22 cellular contexts compared by ENCODE assay signal in the genomic region with DNA sequence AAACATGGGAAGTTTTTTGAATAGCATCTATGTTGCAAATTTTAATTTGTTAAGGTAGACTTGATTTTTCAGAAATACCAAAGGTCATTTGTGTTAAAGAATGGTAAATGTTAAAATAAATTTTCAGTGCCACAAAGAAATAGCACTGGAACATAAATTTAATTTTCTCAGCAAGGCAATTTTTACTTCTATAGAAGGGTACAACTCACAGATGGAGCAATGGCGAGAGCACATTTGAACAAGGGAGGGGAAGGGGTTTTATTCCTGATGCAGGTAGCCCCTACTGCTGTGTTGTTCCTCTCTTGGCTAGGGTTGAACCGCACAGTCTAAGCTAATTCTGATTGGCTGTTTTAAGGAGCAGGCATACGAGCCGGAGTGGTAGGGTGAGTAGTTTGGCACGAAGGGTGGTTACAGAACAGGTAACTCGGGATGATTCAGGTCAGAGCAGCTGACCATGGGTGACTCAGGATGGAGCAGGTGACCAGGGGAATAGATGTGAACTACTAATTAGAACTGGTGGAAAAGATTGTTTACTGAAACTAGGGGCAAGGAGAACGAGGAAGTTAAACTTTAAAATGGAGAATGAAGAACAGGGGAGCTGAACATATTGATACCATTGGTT. TPM values are rescaled to one million over a fixed set of nuclear protein-coding genes. Genes with fewer than 3 reads are reported as not detected.
DNase-seq lines count a peak whose midpoint lies in the region; ATAC-seq, FAIRE-seq and TF ChIP-seq lines count a peak whose summit lies in the region.
"Had no signal": no experiment of that assay in that cellular context is flagged by ENCODE, and none has a peak within 500 bp of the region (broad histone marks: within the 10 kb centered on the region; RNA-seq: fewer than 3 reads in every experiment).

No MANE protein-coding gene starts in this region.

- no peak overlapping the region for H3K4me2 ChIP-seq in K562 (ENCODE audit: insufficient read depth, low read length)

- H3K36me3 ChIP-seq in HEK293 (ENCODE audit: control insufficient read depth in 2 of 2, insufficient read depth in 1 of 2, low read length in 2 of 2) (no peaks in the 10 kb centered on the region), K562 (ENCODE audit: control insufficient read depth, insufficient read depth, low read length) (no peaks in the 10 kb centered on the region), tibial artery (peaks cover 0 to 3% (median 0%) of the 10 kb centered on the region in 3 donors)
- H3K36me3 ChIP-seq: BE2C, HAP-1 had no signal

- H3K9ac ChIP-seq in K562 (ENCODE audit: insufficient read depth in 1 of 2, low read depth in 2 of 2, low read length in 2 of 2) = no peak overlapping the region

- ATAC-seq in K562 = no peak
- ATAC-seq in HG02571 (IDR thresholded peaks at IDR 0.05; ENCODE audit: unreplicated experiment) = no peak

- no peak overlapping the region for H2AFZ ChIP-seq in K562 (ENCODE audit: low read depth, low read length)

- no peak for TF ChIP-seq RAD21 in K562 (CRISPR knock-in tag; conservative IDR thresholded peaks at IDR 0.05 in 1 of 2, IDR thresholded peaks at IDR 0.05 in 1 of 2)

- no peaks in the 10 kb centered on the region for H4K20me1 ChIP-seq in K562 (replicated peaks; ENCODE audit: control insufficient read depth, insufficient read depth, low read length)

- no peaks in the 10 kb centered on the region for H3K9me1 ChIP-seq in K562 (ENCODE audit: control insufficient read depth, insufficient read depth, low read length)

- no peaks in the 10 kb centered on the region for H3K27me3 ChIP-seq in K562 (ENCODE audit: control insufficient read depth in 2 of 2, insufficient read depth in 2 of 2, low read length in 2 of 2)
- no peaks in the 10 kb centered on the region for H3K27me3 ChIP-seq in tibial artery
- H3K27me3 ChIP-seq: BE2C had no signal

- WGBS in K562 (ENCODE audit: insufficient coverage, low coverage, missing lambda C conversion rate) = 39% methylated on average over 7 of the region's 7 CpGs

- no peak for FAIRE-seq in K562 (lab: Jason Lieb, UNC)
- FAIRE-seq: A204.1, GM12892, GM18507, H1, HTR-8/SVneo had no signal

- H3K9me3 ChIP-seq in HEK293 (ENCODE audit: control insufficient read depth, insufficient read depth, low read depth, low read length) = no peaks in the 10 kb centered on the region
- peaks cover 7% of the 10 kb centered on the region for H3K9me3 ChIP-seq in K562 (replicated peaks; ENCODE audit: control insufficient read depth, insufficient read depth, low read depth, low read length)
- H3K9me3 ChIP-seq in tibial artery = peaks cover 0 to 11% (median 0%) of the 10 kb centered on the region in 3 donors
- H3K9me3 ChIP-seq: BE2C had no signal

- CTCF ChIA-PET in HEK293 (lab: Yijun Ruan, JAX) (no interaction called here), K562 (lab: Yijun Ruan, JAX; ENCODE audit: low intra/inter-chr PET ratio) (no interaction called here)

- H3K27ac ChIP-seq in HEK293 (ENCODE audit: extremely low read depth, low read depth, low read length) (no peak overlapping the region), K562 (ENCODE audit: extremely low read depth, low read depth, low read length) (no peak overlapping the region), tibial artery (peak overlapping the region; percentile 54 to 68)

- no peak for TF ChIP-seq CTCF in HEK293 (tag by site-specific recombination; IDR thresholded peaks at IDR 0.05)
- no peak for TF ChIP-seq CTCF in K562 (IDR thresholded peaks at IDR 0.05 in 2 of 3, conservative IDR thresholded peaks at IDR 0.05 in 1 of 3; ENCODE audit: insufficient read depth in 2 of 3, low read depth in 1 of 3, low read length in 3 of 3)
- no peak for TF ChIP-seq CTCF in tibial artery (IDR thresholded peaks at IDR 0.05)

- H3K4me1 ChIP-seq in HEK293 (ENCODE audit: control insufficient read depth, insufficient read depth, low read length) (peaks cover 4% of the 10 kb centered on the region; the same call in 1 of the 2 replicates), K562 (replicated peaks in 1 of 2; ENCODE audit: control insufficient read depth in 2 of 2, insufficient read depth in 2 of 2, low read length in 2 of 2) (peaks cover 0 to 2% of the 10 kb centered on the region in 2 experiments; a peak in 2 of 5 replicates), tibial artery (peaks cover 0 to 30% (median 3%) of the 10 kb centered on the region in 4 donors)
- H3K4me1 ChIP-seq: BE2C, HAP-1 had no signal

- BruUV-seq in K562 (replicated peaks; lab: Mats Ljungman, UMichigan) = no TSS peak

- POLR2A ChIA-PET in HEK293 (lab: Yijun Ruan, JAX) (no interaction called here), K562 (lab: Yijun Ruan, JAX) (no interaction called here)

- DNase-seq in K562 (ENCODE audit: extremely low read depth in 1 of 4, low spot score in 3 of 4) = no peak
- peak; percentile 64 for DNase-seq in islet precursor cell
- no peak for DNase-seq in tibial artery
- no peak for DNase-seq in NAMALWA (ENCODE audit: low spot score)
- DNase-seq: ACHN; BE2C; C1 segment of cervical spinal cord; CD4-positive, CD25-positive, alpha-beta regulatory T cell; CD8-positive, alpha-beta memory T cell; DMS 273 treated with DMSO at 0.1 percent for 48 hours; DMS79; GDM1; IMR-90; KBM-7 had no signal

- in situ Hi-C loops in K562 (cut with MboI) = no loop called here

- H3K4me3 ChIP-seq in HEK293 (ENCODE audit: low read depth, low read length) (no peak overlapping the region), K562 (no peak overlapping the region), tibial artery (no peak overlapping the region)
- H3K4me3 ChIP-seq: HAP-1 had no signal

- no peak for TF ChIP-seq POLR2A in K562 (conservative IDR thresholded peaks at IDR 0.05)

- no peaks in the 10 kb centered on the region for H3K79me2 ChIP-seq in K562 (ENCODE audit: control insufficient read depth, insufficient read depth, low read length)

- intact Hi-C loops in K562 (cut with micrococcal nuclease) = no loop called here
- intact Hi-C loops in tibial artery (cut with DNase I; ENCODE audit: low total_unique reads) = no loop called here

- no peak for TF ChIP-seq EP300 in K562 (IDR thresholded peaks at IDR 0.05; ENCODE audit: low read length)

TF ChIP-seq in HEK293, 187 proteins besides CTCF, POLR2A, EP300 and RAD21:
- TF ChIP-seq SETDB1 (IDR thresholded peaks at IDR 0.05; ENCODE audit: insufficient read length, low read length) = peak; percentile 72
- TF ChIP-seq ZNF580 (tag by site-specific recombination; IDR thresholded peaks at IDR 0.05) = no peak
- TF ChIP-seq ZNF707 (tag by site-specific recombination; IDR thresholded peaks at IDR 0.05) = no peak
- TF ChIP-seq ZNF830 (tag by site-specific recombination; IDR thresholded peaks at IDR 0.05; ENCODE audit: low read depth) = no peak
- no peak for TF ChIP-seq HOXD13 (CRISPR knock-in tag; IDR thresholded peaks at IDR 0.05; ENCODE audit: borderline replicate concordance)
- no peak for TF ChIP-seq GLI4 (tag by site-specific recombination; IDR thresholded peaks at IDR 0.05)

TF ChIP-seq in K562, 482 proteins besides CTCF, POLR2A, EP300 and RAD21:
- TF ChIP-seq CBX3 (IDR thresholded peaks at IDR 0.05; ENCODE audit: borderline replicate concordance in 1 of 2, low read length in 2 of 2) (peak in 1 of 2 experiments; percentile 68; a peak in 1 of 3 replicates), ELF1 (tag; IDR thresholded peaks at IDR 0.05) (no peak), SMARCC2 (IDR thresholded peaks at IDR 0.05; ENCODE audit: low read depth) (no peak), CSDE1 (IDR thresholded peaks at IDR 0.05) (no peak)
- TF ChIP-seq, protein P1, sequence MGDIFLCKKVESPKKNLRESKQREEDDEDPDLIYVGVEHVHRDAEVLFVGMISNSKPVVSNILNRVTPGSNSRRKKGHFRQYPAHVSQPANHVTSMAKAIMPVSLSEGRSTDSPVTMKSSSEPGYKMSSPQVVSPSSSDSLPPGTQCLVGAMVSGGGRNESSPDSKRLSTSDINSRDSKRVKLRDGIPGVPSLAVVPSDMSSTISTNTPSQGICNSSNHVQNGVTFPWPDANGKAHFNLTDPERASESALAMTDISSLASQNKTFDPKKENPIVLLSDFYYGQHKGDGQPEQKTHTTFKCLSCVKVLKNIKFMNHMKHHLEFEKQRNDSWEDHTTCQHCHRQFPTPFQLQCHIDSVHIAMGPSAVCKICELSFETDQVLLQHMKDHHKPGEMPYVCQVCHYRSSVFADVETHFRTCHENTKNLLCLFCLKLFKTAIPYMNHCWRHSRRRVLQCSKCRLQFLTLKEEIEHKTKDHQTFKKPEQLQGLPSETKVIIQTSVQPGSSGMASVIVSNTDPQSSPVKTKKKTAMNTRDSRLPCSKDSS (IDR thresholded peaks at IDR 0.05; ENCODE audit: low read depth, partially characterized antibody) = peak; percentile 67

RNA-seq across cellular contexts. Expression of gene PSME4, which starts 50.1 kb away (rescaled TPM):
- total RNA-seq in K562 (2011; cell fraction: chromatin; rRNA removed; ENCODE audit: low replicate concordance) = 113 and 384 TPM in 2 replicates
- 47.2 and 70.7 TPM in 2 replicates for total RNA-seq in K562 (2011; cell fraction: nucleolus; rRNA removed)
- 126 and 172 TPM in 2 replicates for total RNA-seq in K562 (2011; cell fraction: nucleoplasm; rRNA removed)
- total RNA-seq in K562 (2014; rRNA removed) = 33.5 and 37.7 TPM in 2 replicates
- 57.3 and 62.1 TPM in 2 replicates for total RNA-seq in K562 (2014; rRNA removed; fragmentation: Illumina TruSeq; extraction: Trizol)
- 40.5 and 41.2 TPM in 2 replicates for total RNA-seq in K562 (2015; rRNA removed; fragmentation: Illumina TruSeq; extraction: Trizol)
- 67.4 and 74.0 TPM in 2 replicates for total RNA-seq in K562 (2021)
- polyA plus RNA-seq in K562 (2011; rRNA removed) = 62.6 and 77.8 TPM in 2 replicates
- 31.1 and 50.2 TPM in 2 replicates for polyA plus RNA-seq in K562 (2011; cell fraction: cytosol; rRNA removed)
- 47.7 and 75.2 TPM in 2 replicates for polyA plus RNA-seq in K562 (2011; cell fraction: nucleus; rRNA removed)
- 36.4 and 43.1 TPM in 2 replicates for polyA plus RNA-seq in K562 (2012)
- 65.2 and 71.7 TPM in 2 replicates for polyA plus RNA-seq in K562 (2014; fragmentation: Illumina TruSeq; extraction: Trizol)
- polyA plus RNA-seq in K562 (2014; fragmentation: Nextera tagmentation; extraction: Ambion mirVana) = 10 to 100 TPM; 24.3 to 33.3 TPM
- 38.6 and 38.9 TPM in 2 replicates for polyA plus RNA-seq in K562 (2014; rRNA removed)
- 151 and 174 TPM in 2 replicates for polyA minus RNA-seq in K562 (2011; rRNA and poly(A)+ RNA removed)
- 46.1 and 66.5 TPM in 2 replicates for polyA minus RNA-seq in K562 (2011; cell fraction: cytosol; rRNA and poly(A)+ RNA removed)
- 48.1 and 83.7 TPM in 2 replicates for polyA minus RNA-seq in K562 (2011; cell fraction: nucleus; rRNA and poly(A)+ RNA removed)

Comparison
In these comparisons a context has a peak if more than half of its experiments do, and no peak if none do; other contexts are left out.
1. H3K27ac ChIP-seq: peak in tibial artery (2 of 2); none in HEK293 (single experiment) and K562 (single experiment).
2. Of the 44 proteins assayed by ChIP-seq in both K562 and HEK293: peak only in K562: none; only in HEK293: SETDB1; in both: none; in neither: 43.